Comparison of ENCODE assay signal across 1 cellular context in the genomic region with DNA sequence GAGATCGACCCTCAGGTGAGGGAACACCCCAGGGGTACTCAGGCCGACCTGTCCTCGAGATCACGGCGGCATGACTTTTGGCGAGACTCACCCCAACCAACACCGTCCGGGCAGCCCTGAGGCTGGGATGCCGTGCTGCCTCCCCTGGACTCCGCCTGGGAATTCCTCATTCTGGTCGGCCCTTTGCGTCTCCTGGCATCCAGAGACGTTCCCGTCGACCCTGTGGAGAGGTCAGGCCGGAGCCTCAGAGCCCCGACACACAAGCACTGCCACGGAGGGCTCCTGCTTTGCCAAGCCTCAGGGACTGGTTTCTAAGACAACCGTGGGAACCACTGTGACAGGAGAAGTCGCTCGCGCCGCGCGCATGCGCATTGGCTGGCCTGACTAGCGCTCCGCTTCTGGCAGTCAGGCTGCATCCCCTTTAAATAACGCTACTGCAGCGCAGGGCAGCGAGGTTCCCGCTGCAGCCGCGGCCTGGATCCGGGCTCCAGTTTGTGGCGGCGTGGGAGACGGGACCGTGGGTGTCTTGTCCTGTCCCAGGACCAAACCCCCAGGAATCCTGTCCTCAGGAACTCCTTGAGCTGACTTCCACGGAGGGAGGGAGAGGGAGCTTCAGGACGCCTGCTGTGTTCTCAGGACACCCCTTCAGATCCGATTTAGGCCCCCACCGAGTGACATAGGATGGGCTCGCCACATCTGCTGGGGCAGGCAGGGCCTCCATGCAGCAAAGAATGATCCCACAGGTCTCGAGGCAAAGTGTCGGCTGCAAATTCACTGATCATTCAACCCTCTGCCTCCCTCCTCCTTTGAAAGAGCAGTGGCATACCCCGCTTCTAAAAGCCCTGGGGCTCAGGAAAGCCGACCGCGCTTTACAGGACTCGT.
TF ChIP-seq lines count a peak whose summit lies in the region.

No MANE protein-coding gene starts in this region.

TF ChIP-seq in SK-N-SH treated with all-trans-retinoic acid at 6 μM for 48 hours, 23 proteins besides CTCF, POLR2A, EP300 and RAD21 (continued from another document):
- TF ChIP-seq, protein P1, sequence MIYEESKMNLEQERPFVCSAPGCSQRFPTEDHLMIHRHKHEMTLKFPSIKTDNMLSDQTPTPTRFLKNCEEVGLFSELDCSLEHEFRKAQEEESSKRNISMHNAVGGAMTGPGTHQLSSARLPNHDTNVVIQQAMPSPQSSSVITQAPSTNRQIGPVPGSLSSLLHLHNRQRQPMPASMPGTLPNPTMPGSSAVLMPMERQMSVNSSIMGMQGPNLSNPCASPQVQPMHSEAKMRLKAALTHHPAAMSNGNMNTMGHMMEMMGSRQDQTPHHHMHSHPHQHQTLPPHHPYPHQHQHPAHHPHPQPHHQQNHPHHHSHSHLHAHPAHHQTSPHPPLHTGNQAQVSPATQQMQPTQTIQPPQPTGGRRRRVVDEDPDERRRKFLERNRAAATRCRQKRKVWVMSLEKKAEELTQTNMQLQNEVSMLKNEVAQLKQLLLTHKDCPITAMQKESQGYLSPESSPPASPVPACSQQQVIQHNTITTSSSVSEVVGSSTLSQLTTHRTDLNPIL (CRISPR knock-in tag; IDR thresholded peaks at IDR 0.05; ENCODE audit: low read depth), result no peak
- TF ChIP-seq ZNF565 (CRISPR knock-in tag; conservative IDR thresholded peaks at IDR 0.05; ENCODE audit: low read depth), result no peak
